In the genomic region with DNA sequence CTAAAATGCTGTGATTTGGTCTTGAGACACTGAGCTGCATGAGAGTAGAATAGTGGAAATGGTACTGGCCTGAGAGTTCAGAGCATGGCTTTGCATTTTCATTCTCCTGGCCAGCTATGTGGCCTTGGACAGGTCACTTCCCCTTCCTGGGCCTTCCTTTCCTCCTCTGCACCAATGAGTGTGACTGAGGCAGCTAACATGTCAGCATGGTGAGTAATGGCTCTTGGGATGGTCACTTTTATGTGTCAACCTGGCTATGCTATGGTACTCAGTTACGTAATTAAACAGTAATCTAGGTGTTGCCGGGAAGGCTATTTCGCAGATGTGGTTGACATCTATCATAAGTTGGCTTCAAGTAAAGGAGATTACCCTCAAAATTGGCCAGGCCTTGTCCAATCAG, we compare ENCODE assay signal across 26 cellular contexts.
DNase-seq lines count a peak whose midpoint lies in the region; ATAC-seq, FAIRE-seq and TF ChIP-seq lines count a peak whose summit lies in the region.
"Had no signal": no experiment of that assay in that cellular context is flagged by ENCODE, and none has a peak within 500 bp of the region (broad histone marks: within the 10 kb centered on the region; RNA-seq: fewer than 3 reads in every experiment).

No MANE protein-coding gene starts in this region.

- H3K4me3 ChIP-seq in K562: no peak overlapping the region
- H3K4me3 ChIP-seq in fibroblast of mammary gland (ENCODE audit: control insufficient read depth, low read depth, low read length): no peak overlapping the region
- H3K4me3 ChIP-seq in HAP-1: no peak overlapping the region
- no peak overlapping the region for H3K4me3 ChIP-seq in ovary
- H3K4me3 ChIP-seq: BLaER1, Peyer's patch, SK-N-MC had no signal

- intact Hi-C loops in K562 (cut with micrococcal nuclease): no loop called here
- intact Hi-C loops in ovary (cut with DNase I): no loop called here

- peak; percentile 39 for DNase-seq in ELR (ENCODE audit: low read depth)
- peak; percentile 11 for DNase-seq in HT1080 (ENCODE audit: low read depth)
- DNase-seq in K562 (ENCODE audit: extremely low read depth in 1 of 4, low spot score in 3 of 4): no peak
- DNase-seq in fibroblast of mammary gland (ENCODE audit: low read depth): peak; percentile 10
- no peak for DNase-seq in HAP-1 (ENCODE audit: low spot score in 2 of 2)
- no peak for DNase-seq in stimulated activated CD4-positive, alpha-beta T cell treated with anti-CD3 and anti-CD28 coated beads, Interleukin-4, amount 100 ng/mL, for 1 hour
- no peak for DNase-seq in ovary
- DNase-seq: CD4-positive, alpha-beta memory T cell; COR-L47; DMS53; GOT3; HCEC 1CT; NCI-H1092 treated with DMSO at 0.1 percent for 48 hours; NCI-H1436; NCI-H187 treated with DMSO at 0.1 percent for 48 hours; NCI-H2107; NCI-H446 treated with DMSO at 0.1 percent for 48 hours; NCI-H526; Peyer's patch; SIG-M5 had no signal

- no peaks in the 10 kb centered on the region for H4K20me1 ChIP-seq in K562 (replicated peaks; ENCODE audit: control insufficient read depth, insufficient read depth, low read length)
- H4K20me1 ChIP-seq: BLaER1 had no signal

- H3K4me2 ChIP-seq in K562 (ENCODE audit: insufficient read depth, low read length): no peak overlapping the region
- H3K4me2 ChIP-seq: BLaER1 had no signal

- H3K9me1 ChIP-seq in K562 (ENCODE audit: control insufficient read depth, insufficient read depth, low read length): no peaks in the 10 kb centered on the region

- H3K27ac ChIP-seq in K562 (ENCODE audit: extremely low read depth, low read depth, low read length) (no peak overlapping the region), ovary (no peak overlapping the region)
- H3K27ac ChIP-seq: BLaER1, Peyer's patch, SK-N-MC had no signal

- ATAC-seq in K562 (no peak), HG03520 (IDR thresholded peaks at IDR 0.05; ENCODE audit: unreplicated experiment) (no peak)

- 2% methylated on average over 3 of the region's 3 CpGs for WGBS in K562 (ENCODE audit: insufficient coverage, low coverage, missing lambda C conversion rate)
- WGBS in ovary, 3 donors: 74 to 99% (median 96%) methylated on average over 3 of the region's 3 CpGs

- H2AFZ ChIP-seq in K562 (ENCODE audit: low read depth, low read length): no peak overlapping the region

- BruUV-seq in K562 (replicated peaks; lab: Mats Ljungman, UMichigan): no TSS peak

- no peak for FAIRE-seq in K562 (lab: Jason Lieb, UNC)
- FAIRE-seq: A204.1, G401.6, HTR-8/SVneo had no signal

- TF ChIP-seq RAD21 in K562 (CRISPR knock-in tag; conservative IDR thresholded peaks at IDR 0.05 in 1 of 2, IDR thresholded peaks at IDR 0.05 in 1 of 2): no peak

- no peak for TF ChIP-seq POLR2A in K562 (conservative IDR thresholded peaks at IDR 0.05)
- TF ChIP-seq POLR2A in ovary (IDR thresholded peaks at IDR 0.05): no peak

- CTCF ChIA-PET in K562 (lab: Yijun Ruan, JAX; ENCODE audit: low intra/inter-chr PET ratio): no interaction called here

- no peak overlapping the region for H3K9ac ChIP-seq in K562 (ENCODE audit: insufficient read depth in 1 of 2, low read depth in 2 of 2, low read length in 2 of 2)
- H3K9ac ChIP-seq: BLaER1 had no signal

- in situ Hi-C loops in K562 (cut with MboI) (no loop called here), HAP-1 (cut with MboI; ENCODE audit: low sequenced_read_pairs) (no loop called here)

- TF ChIP-seq CTCF in K562 (IDR thresholded peaks at IDR 0.05 in 2 of 3, conservative IDR thresholded peaks at IDR 0.05 in 1 of 3; ENCODE audit: insufficient read depth in 2 of 3, low read depth in 1 of 3, low read length in 3 of 3): no peak
- TF ChIP-seq CTCF in fibroblast of mammary gland (conservative IDR thresholded peaks at IDR 0.05; ENCODE audit: control insufficient read depth, insufficient read depth, low read depth, low read length): no peak
- no peak for TF ChIP-seq CTCF in ovary (IDR thresholded peaks at IDR 0.05)

- H3K27me3 ChIP-seq in K562 (ENCODE audit: control insufficient read depth in 2 of 2, insufficient read depth in 2 of 2, low read length in 2 of 2): no peaks in the 10 kb centered on the region
- no peaks in the 10 kb centered on the region for H3K27me3 ChIP-seq in HAP-1 (ENCODE audit: low read depth)
- no peaks in the 10 kb centered on the region for H3K27me3 ChIP-seq in ovary
- H3K27me3 ChIP-seq: BLaER1, Peyer's patch had no signal

- TF ChIP-seq EP300 in K562 (IDR thresholded peaks at IDR 0.05; ENCODE audit: low read length): no peak
- no peak for TF ChIP-seq EP300 in ovary (IDR thresholded peaks at IDR 0.05)

- H3K4me1 ChIP-seq in K562 (replicated peaks in 1 of 2; ENCODE audit: control insufficient read depth in 2 of 2, insufficient read depth in 2 of 2, low read length in 2 of 2): no peaks in the 10 kb centered on the region
- peaks cover 7% of the 10 kb centered on the region for H3K4me1 ChIP-seq in HAP-1
- H3K4me1 ChIP-seq in ovary (ENCODE audit: insufficient read depth): no peaks in the 10 kb centered on the region
- H3K4me1 ChIP-seq: BLaER1, Peyer's patch had no signal

- POLR2A ChIA-PET in K562 (lab: Yijun Ruan, JAX): interaction anchor here (0.7 kb wide), 1 partner anchor 12 kb away, joined by 3 read pairs; no protein-coding TSS in a partner anchor

- no peaks in the 10 kb centered on the region for H3K36me3 ChIP-seq in K562 (ENCODE audit: control insufficient read depth, insufficient read depth, low read length)
- no peaks in the 10 kb centered on the region for H3K36me3 ChIP-seq in HAP-1 (replicated peaks)
- no peaks in the 10 kb centered on the region for H3K36me3 ChIP-seq in ovary
- H3K36me3 ChIP-seq: BLaER1, Peyer's patch had no signal

- no peaks in the 10 kb centered on the region for H3K79me2 ChIP-seq in K562 (ENCODE audit: control insufficient read depth, insufficient read depth, low read length)

- no peaks in the 10 kb centered on the region for H3K9me3 ChIP-seq in K562 (replicated peaks; ENCODE audit: control insufficient read depth, insufficient read depth, low read depth, low read length)
- H3K9me3 ChIP-seq in HAP-1: no peaks in the 10 kb centered on the region
- H3K9me3 ChIP-seq in ovary: no peaks in the 10 kb centered on the region
- H3K9me3 ChIP-seq: BLaER1, Peyer's patch had no signal

TF ChIP-seq in K562, 482 proteins besides CTCF, POLR2A, EP300 and RAD21:
- no peak for TF ChIP-seq JUN (IDR thresholded peaks at IDR 0.05; ENCODE audit: borderline replicate concordance, low read depth, low read length)
- TF ChIP-seq JUN (CRISPR knock-in tag; IDR thresholded peaks at IDR 0.05; ENCODE audit: borderline replicate concordance): no peak
- no peak for TF ChIP-seq MCM7 (IDR thresholded peaks at IDR 0.05)
- TF ChIP-seq, protein P1, sequence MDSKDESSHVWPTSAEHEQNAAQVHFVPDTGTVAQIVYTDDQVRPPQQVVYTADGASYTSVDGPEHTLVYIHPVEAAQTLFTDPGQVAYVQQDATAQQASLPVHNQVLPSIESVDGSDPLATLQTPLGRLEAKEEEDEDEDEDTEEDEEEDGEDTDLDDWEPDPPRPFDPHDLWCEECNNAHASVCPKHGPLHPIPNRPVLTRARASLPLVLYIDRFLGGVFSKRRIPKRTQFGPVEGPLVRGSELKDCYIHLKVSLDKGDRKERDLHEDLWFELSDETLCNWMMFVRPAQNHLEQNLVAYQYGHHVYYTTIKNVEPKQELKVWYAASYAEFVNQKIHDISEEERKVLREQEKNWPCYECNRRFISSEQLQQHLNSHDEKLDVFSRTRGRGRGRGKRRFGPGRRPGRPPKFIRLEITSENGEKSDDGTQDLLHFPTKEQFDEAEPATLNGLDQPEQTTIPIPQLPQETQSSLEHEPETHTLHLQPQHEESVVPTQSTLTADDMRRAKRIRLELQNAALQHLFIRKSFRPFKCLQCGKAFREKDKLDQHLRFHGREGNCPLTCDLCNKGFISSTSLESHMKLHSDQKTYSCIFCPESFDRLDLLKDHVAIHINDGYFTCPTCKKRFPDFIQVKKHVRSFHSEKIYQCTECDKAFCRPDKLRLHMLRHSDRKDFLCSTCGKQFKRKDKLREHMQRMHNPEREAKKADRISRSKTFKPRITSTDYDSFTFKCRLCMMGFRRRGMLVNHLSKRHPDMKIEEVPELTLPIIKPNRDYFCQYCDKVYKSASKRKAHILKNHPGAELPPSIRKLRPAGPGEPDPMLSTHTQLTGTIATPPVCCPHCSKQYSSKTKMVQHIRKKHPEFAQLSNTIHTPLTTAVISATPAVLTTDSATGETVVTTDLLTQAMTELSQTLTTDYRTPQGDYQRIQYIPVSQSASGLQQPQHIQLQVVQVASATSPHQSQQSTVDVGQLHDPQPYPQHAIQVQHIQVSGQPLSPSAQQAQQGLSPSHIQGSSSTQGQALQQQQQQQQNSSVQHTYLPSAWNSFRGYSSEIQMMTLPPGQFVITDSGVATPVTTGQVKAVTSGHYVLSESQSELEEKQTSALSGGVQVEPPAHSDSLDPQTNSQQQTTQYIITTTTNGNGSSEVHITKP (IDR thresholded peaks at IDR 0.05; ENCODE audit: partially characterized antibody): no peak
- peak; percentile 45 for TF ChIP-seq SPI1 (IDR thresholded peaks at IDR 0.05; ENCODE audit: borderline replicate concordance, low read depth, low read length)
- TF ChIP-seq PHTF2 (CRISPR knock-in tag; IDR thresholded peaks at IDR 0.05): no peak
- TF ChIP-seq MEIS2 (IDR thresholded peaks at IDR 0.05; ENCODE audit: partially characterized antibody): peak; percentile 50
- TF ChIP-seq ESRRA (IDR thresholded peaks at IDR 0.05; ENCODE audit: borderline replicate concordance, low read depth): no peak
- TF ChIP-seq PML (IDR thresholded peaks at IDR 0.05; ENCODE audit: low read length): no peak
- TF ChIP-seq ZNF436 (CRISPR knock-in tag; IDR thresholded peaks at IDR 0.05): no peak
- TF ChIP-seq PKNOX1 (IDR thresholded peaks at IDR 0.05): peak; percentile 47; the same call in 1 of the 2 replicates
- no peak for TF ChIP-seq ZNF699 (CRISPR knock-in tag; IDR thresholded peaks at IDR 0.05; ENCODE audit: insufficient replicate concordance)
- no peak for TF ChIP-seq ZNF445 (CRISPR knock-in tag; IDR thresholded peaks at IDR 0.05; ENCODE audit: low read depth)
- TF ChIP-seq FOXJ3 (CRISPR knock-in tag; IDR thresholded peaks at IDR 0.05): no peak

Comparison
In these comparisons a context has a peak if more than half of its experiments do, and no peak if none do; other contexts are left out.
1. DNase-seq: peak in ELR (single experiment), HT1080 (single experiment) and fibroblast of mammary gland (single experiment); none in K562 (0 of 4), HAP-1 (0 of 2), stimulated activated CD4-positive, alpha-beta T cell treated with anti-CD3 and anti-CD28 coated beads, Interleukin-4, amount 100 ng/mL, for 1 hour (single experiment) and ovary (0 of 5).